Comparison of ENCODE assay signal across 30 cellular contexts in the genomic region with DNA sequence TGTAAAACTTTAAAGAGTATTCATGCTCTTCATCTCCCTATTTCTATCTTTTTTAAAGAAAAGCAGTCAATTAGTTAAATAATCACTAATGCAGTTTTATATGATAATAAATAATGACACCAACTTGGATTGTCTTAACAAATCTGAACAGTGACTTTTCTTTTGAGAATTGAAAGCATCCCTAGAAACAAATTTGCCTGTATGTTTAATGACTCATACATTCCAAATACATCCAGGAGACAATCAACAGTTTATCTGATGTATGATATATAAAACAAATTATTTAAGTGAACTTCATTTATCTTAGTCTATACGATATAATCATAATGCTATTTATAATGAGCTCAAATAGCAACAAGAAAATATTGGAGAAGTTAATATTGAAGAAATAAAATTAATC.
DNase-seq lines count a peak whose midpoint lies in the region; ATAC-seq, FAIRE-seq and TF ChIP-seq lines count a peak whose summit lies in the region.
"Had no signal": no experiment of that assay in that cellular context is flagged by ENCODE, and none has a peak within 500 bp of the region (broad histone marks: within the 10 kb centered on the region; RNA-seq: fewer than 3 reads in every experiment).

No MANE protein-coding gene starts in this region.

- in situ Hi-C loops in brain microvascular endothelial cell (cut with HindIII; ENCODE audit: low pct_ligation_motif_present, low sequenced_read_pairs): no loop called here

- H3K27me3 ChIP-seq in brain microvascular endothelial cell (replicated peaks): no peaks in the 10 kb centered on the region
- H3K27me3 ChIP-seq: hepatocyte had no signal

- peak; percentile 3 for FAIRE-seq in A204.1 (lab: Jason Lieb, UNC)
- FAIRE-seq: GM12891 had no signal

- no peak overlapping the region for H3K4me3 ChIP-seq in brain microvascular endothelial cell (ENCODE audit: low read depth, low read length)
- H3K4me3 ChIP-seq: coronary artery, hepatocyte had no signal

- ATAC-seq in HG02981 (IDR thresholded peaks at IDR 0.05; ENCODE audit: unreplicated experiment) (no peak), GM19463 (IDR thresholded peaks at IDR 0.05; ENCODE audit: unreplicated experiment) (no peak)
- ATAC-seq: activated T-helper 17 cell treated with anti-CD3 and anti-CD28 coated beads, Interleukin-2, amount 50 U/mL, for 72 hours; left colon; natural killer cell treated with Interleukin-12 subunit alpha and Interleukin-12 subunit beta and Interleukin-15 and Interleukin-18, amount 100 ng/mL, for 72 hours; Panc1; stimulated activated memory B cell treated with anti-CD40 and anti-IgM and Interleukin-4, amounts not matched to agents 10 μg/mL and 1 μg/mL and 100 μg/mL, for 72 hours had no signal

- H3K36me3 ChIP-seq in brain microvascular endothelial cell (replicated peaks): no peaks in the 10 kb centered on the region

- H3K27ac ChIP-seq in brain microvascular endothelial cell: peak overlapping the region; percentile 19
- H3K27ac ChIP-seq: coronary artery, hepatocyte had no signal

- DNase-seq in M059J (ENCODE audit: low read depth): peak; percentile 12
- no peak for DNase-seq in brain microvascular endothelial cell
- peak; percentile 10 for DNase-seq in glomerular endothelial cell (ENCODE audit: extremely low read depth, low read depth, low spot score)
- no peak for DNase-seq in stimulated activated CD4-positive, alpha-beta T cell treated with anti-CD3 and anti-CD28 coated beads, Interleukin-12 subunit alpha, Interleukin-12 subunit beta, amount 100 ng/mL, for 4 hours
- DNase-seq in stimulated activated CD4-positive, alpha-beta T cell treated with anti-CD3 and anti-CD28 coated beads, Interleukin-4, amount 100 ng/mL, for 4 hours: no peak
- DNase-seq: 8988T; activated CD4-positive, alpha-beta T cell treated with anti-CD3 and anti-CD28 coated beads for 48 hours; activated naive CD4-positive, alpha-beta T cell treated with anti-CD3 and anti-CD28 coated beads, Interleukin-2, amount 50 U/mL, for 16 hours; amygdala; CD4-positive, alpha-beta memory T cell; DMS 273 treated with DMSO at 0.1 percent for 48 hours; effector memory CD4-positive, alpha-beta T cell; foreskin melanocyte; H9; Kasumi-1; left colon; mammary epithelial cell; NCI-H1436; SIG-M5; SW 1271 had no signal

- no peak for TF ChIP-seq CTCF in brain microvascular endothelial cell (IDR thresholded peaks at IDR 0.05; ENCODE audit: low read depth, low read length, missing control alignments)

Comparison
In these comparisons a context has a peak if more than half of its experiments do, and no peak if none do; other contexts are left out.
1. DNase-seq: peak in M059J (single experiment) and glomerular endothelial cell (single experiment); none in brain microvascular endothelial cell (single experiment), stimulated activated CD4-positive, alpha-beta T cell treated with anti-CD3 and anti-CD28 coated beads, Interleukin-12 subunit alpha, Interleukin-12 subunit beta, amount 100 ng/mL, for 4 hours (single experiment) and stimulated activated CD4-positive, alpha-beta T cell treated with anti-CD3 and anti-CD28 coated beads, Interleukin-4, amount 100 ng/mL, for 4 hours (0 of 2).